In the genomic region with DNA sequence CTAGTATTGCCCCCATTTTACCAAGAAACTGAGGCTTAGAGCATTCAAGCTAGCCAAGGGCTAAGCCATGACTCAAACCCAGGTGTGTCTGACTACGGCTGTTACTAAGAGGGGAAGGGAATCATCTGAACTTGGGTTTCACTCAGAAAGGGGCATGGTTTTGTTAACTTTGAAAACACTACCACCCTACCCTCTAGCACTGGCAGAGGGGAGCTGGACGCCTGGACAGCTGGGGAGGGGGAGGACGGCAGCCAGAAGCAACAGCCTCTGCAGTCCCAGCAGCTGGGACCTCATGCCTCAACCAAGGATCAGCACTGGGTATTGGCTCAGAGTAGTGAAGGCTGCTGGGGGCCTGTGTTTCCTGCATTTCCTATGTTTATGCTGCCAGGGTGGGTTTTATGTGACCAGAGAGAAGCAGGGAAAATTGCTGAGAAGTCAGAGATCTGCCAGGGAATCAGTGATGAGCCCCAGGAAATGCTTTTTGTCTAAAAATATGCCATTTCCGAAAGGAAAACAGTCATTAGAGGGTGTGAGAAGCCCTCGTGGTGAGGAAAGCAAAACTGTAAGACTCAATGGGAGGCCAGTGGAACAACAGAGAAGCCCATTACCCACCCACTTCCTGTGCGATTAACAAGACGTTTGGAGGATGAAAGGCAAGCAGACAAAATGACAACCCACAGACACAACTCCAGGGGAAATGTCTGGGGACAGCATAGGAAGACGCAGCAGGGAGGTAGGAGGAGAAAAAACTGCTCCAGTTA, we compare ENCODE assay signal across 1 cellular context.
TF ChIP-seq lines count a peak whose summit lies in the region.

No MANE protein-coding gene starts in this region.

TF ChIP-seq in H1, 55 proteins besides CTCF, POLR2A, EP300 and RAD21:
- TF ChIP-seq RNF2 (IDR thresholded peaks at IDR 0.05; ENCODE audit: borderline replicate concordance, low read depth, low read length, missing control alignments, poor library complexity, severe bottlenecking): no peak
- TF ChIP-seq RBBP5 (IDR thresholded peaks at IDR 0.05; ENCODE audit: borderline replicate concordance, low read depth, low read length): no peak
- no peak for TF ChIP-seq ASH2L (IDR thresholded peaks at IDR 0.05; ENCODE audit: low read length)
- no peak for TF ChIP-seq SIX5 (IDR thresholded peaks at IDR 0.05; ENCODE audit: low read depth, low read length)
- no peak for TF ChIP-seq SP1 (IDR thresholded peaks at IDR 0.05; ENCODE audit: low read depth, low read length)
- TF ChIP-seq, protein P1, sequence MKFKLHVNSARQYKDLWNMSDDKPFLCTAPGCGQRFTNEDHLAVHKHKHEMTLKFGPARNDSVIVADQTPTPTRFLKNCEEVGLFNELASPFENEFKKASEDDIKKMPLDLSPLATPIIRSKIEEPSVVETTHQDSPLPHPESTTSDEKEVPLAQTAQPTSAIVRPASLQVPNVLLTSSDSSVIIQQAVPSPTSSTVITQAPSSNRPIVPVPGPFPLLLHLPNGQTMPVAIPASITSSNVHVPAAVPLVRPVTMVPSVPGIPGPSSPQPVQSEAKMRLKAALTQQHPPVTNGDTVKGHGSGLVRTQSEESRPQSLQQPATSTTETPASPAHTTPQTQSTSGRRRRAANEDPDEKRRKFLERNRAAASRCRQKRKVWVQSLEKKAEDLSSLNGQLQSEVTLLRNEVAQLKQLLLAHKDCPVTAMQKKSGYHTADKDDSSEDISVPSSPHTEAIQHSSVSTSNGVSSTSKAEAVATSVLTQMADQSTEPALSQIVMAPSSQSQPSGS (IDR thresholded peaks at IDR 0.05; ENCODE audit: low read length): no peak
- no peak for TF ChIP-seq JUN (IDR thresholded peaks at IDR 0.05; ENCODE audit: low read depth, low read length)
- no peak for TF ChIP-seq YY1 (IDR thresholded peaks at IDR 0.05; ENCODE audit: low read depth, low read length)
- TF ChIP-seq BRCA1 (IDR thresholded peaks at IDR 0.05; ENCODE audit: low read depth, low read length): no peak
- no peak for TF ChIP-seq FOSL1 (IDR thresholded peaks at IDR 0.05; ENCODE audit: insufficient read depth, low read depth, low read length)
- TF ChIP-seq GABPA (IDR thresholded peaks at IDR 0.05; ENCODE audit: borderline replicate concordance, insufficient read depth, low read length): no peak
TF ChIP-seq in H1: peak in this region for 0.
